8 cellular contexts compared by ENCODE assay signal in genomic region chr2:199851499-199851816, GRCh38.
A peak's percentile ranks its signal among the peaks of the same experiment; 100 is the strongest.
DNase-seq lines count a peak whose midpoint lies in the region; ATAC-seq and TF ChIP-seq lines count a peak whose summit lies in the region.

No MANE protein-coding gene starts in this region.

- no peaks in the 10 kb centered on the region for H4K20me1 ChIP-seq in SU-DHL-6 (ENCODE audit: low read depth, low read length)

- ATAC-seq in GM19467 (IDR thresholded peaks at IDR 0.05; ENCODE audit: unreplicated experiment), result no peak

- H3K4me3 ChIP-seq in GM12875 (ENCODE audit: low read depth, low read length) (peak overlapping the region; percentile 73), SU-DHL-6 (ENCODE audit: insufficient read depth, low read length, poor library complexity, severe bottlenecking) (peak overlapping the region; percentile 78), fibroblast of mammary gland (ENCODE audit: control insufficient read depth, low read depth, low read length) (peak overlapping the region; percentile 54), retinal pigment epithelial cell (ENCODE audit: low read length) (peak overlapping the region; percentile 63)

- H3F3A ChIP-seq in SU-DHL-6 (ENCODE audit: insufficient read depth), result peaks cover 7% of the 10 kb centered on the region; the same call in 1 of the 2 replicates

- H3K79me2 ChIP-seq in SU-DHL-6 (ENCODE audit: insufficient read depth, low read length), result no peaks in the 10 kb centered on the region

- no peaks in the 10 kb centered on the region for H3K9me3 ChIP-seq in SU-DHL-6 (ENCODE audit: insufficient read depth, low read length)

- H2AFZ ChIP-seq in SU-DHL-6 (ENCODE audit: low read depth, low read length, severe bottlenecking), result peak overlapping the region; percentile 93

- peak overlapping the region; percentile 66 for H3K4me2 ChIP-seq in SU-DHL-6 (ENCODE audit: low read depth, low read length, poor library complexity, severe bottlenecking)

- peak overlapping the region; percentile 58 for H3K9ac ChIP-seq in SU-DHL-6 (ENCODE audit: low read length)

- no peak overlapping the region for H3K27ac ChIP-seq in SU-DHL-6 (ENCODE audit: low read depth, low read length)

- TF ChIP-seq CTCF in GM12875 (IDR thresholded peaks at IDR 0.05; ENCODE audit: borderline replicate concordance, insufficient read depth, low read depth, low read length) (no peak), SU-DHL-6 (IDR thresholded peaks at IDR 0.05; ENCODE audit: insufficient read depth, low read length, poor library complexity, severe bottlenecking) (peak; percentile 5), fibroblast of mammary gland (conservative IDR thresholded peaks at IDR 0.05; ENCODE audit: control insufficient read depth, insufficient read depth, low read depth, low read length) (no peak), retinal pigment epithelial cell (conservative IDR thresholded peaks at IDR 0.05; ENCODE audit: low read depth, low read length) (no peak)

- DNase-seq in fibroblast of mammary gland (ENCODE audit: low read depth), result no peak
- DNase-seq in retinal pigment epithelial cell (ENCODE audit: low read depth), result no peak
- DNase-seq in NCI-H146 treated with DMSO at 0.1 percent for 48 hours (lab: John Stamatoyannopoulos, UW; ENCODE audit: unreplicated experiment), result no peak
- DNase-seq in NCI-H748 treated with DMSO at 0.1 percent for 48 hours (lab: John Stamatoyannopoulos, UW), result no peak
- DNase-seq in AG08395 (ENCODE audit: low spot score), result no peak

- H3K27me3 ChIP-seq in SU-DHL-6 (ENCODE audit: low read length), result no peaks in the 10 kb centered on the region

- H3K36me3 ChIP-seq in SU-DHL-6 (ENCODE audit: low read length), result no peaks in the 10 kb centered on the region

- no peaks in the 10 kb centered on the region for H3K9me2 ChIP-seq in SU-DHL-6 (replicated peaks; ENCODE audit: insufficient read depth, low read length)
